ENCODE assay signal across 22 cellular contexts in the genomic region with DNA sequence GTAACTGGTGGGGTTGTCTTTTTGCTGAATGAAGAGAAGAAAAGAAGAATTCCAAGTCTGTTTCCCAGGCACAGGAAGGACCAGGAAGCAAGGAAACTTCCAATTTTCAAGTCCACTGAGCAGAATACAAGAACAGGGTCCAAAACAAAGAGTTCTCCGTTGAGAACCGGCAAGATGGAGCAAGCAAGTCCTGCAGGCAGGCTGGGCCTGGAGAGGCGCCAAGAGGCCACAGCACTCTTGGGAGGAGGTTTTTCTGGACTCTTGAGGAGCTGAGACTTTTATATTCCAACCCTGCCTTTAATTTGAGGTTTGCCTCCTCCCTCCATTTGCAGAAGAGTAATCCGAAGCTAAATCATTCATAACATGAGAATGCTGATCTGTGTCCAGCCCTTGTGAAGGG.
A peak's percentile ranks its signal among the peaks of the same experiment; 100 is the strongest.
DNase-seq lines count a peak whose midpoint lies in the region; ATAC-seq and TF ChIP-seq lines count a peak whose summit lies in the region.
"Had no signal": no experiment of that assay in that cellular context is flagged by ENCODE, and none has a peak within 500 bp of the region (broad histone marks: within the 10 kb centered on the region; RNA-seq: fewer than 3 reads in every experiment).

No MANE protein-coding gene starts in this region.

- no peak overlapping the region for H3K23ac ChIP-seq in mesenchymal stem cell (ENCODE audit: low read length in 2 of 2)

- WGBS in mesenchymal stem cell = 94% methylated on average over 4 of the region's 4 CpGs

- no peak overlapping the region for H2BK15ac ChIP-seq in mesenchymal stem cell (ENCODE audit: low read depth, poor library complexity, severe bottlenecking)

- no peaks in the 10 kb centered on the region for H3K79me1 ChIP-seq in mesenchymal stem cell (replicated peaks; ENCODE audit: low read length, poor library complexity, severe bottlenecking)

- no peak overlapping the region for H2BK5ac ChIP-seq in mesenchymal stem cell (ENCODE audit: low read depth, low read length, poor library complexity, severe bottlenecking)

- no peak overlapping the region for H3K14ac ChIP-seq in mesenchymal stem cell (ENCODE audit: low read length in 2 of 2)

- H3K36me3 Mint-ChIP-seq in nephron progenitor cell (ENCODE audit: low read depth) = no peaks in the 10 kb centered on the region
- H3K36me3 Mint-ChIP-seq: IgD-negative memory B cell had no signal

- H3K9me3 ChIP-seq in mesenchymal stem cell (ENCODE audit: control insufficient read depth, low read length) = peaks cover 4% of the 10 kb centered on the region
- H3K9me3 ChIP-seq in tibial artery = peaks cover 0 to 2% (median 0%) of the 10 kb centered on the region in 3 donors
- H3K9me3 ChIP-seq: BE2C, pancreas, SJSA1 had no signal

- H3K9ac ChIP-seq in mesenchymal stem cell (ENCODE audit: low read length) = peak overlapping the region; percentile 23

- no peak overlapping the region for H3K4me3 Mint-ChIP-seq in nephron progenitor cell
- H3K4me3 Mint-ChIP-seq: activated naive CD8-positive, alpha-beta T cell treated with anti-CD3 and anti-CD28 coated beads, Interleukin-2, amount 10 ng/mL, durations not matched to agents 7 days and 5 days; IgD-negative memory B cell had no signal

- no peak overlapping the region for H3K27ac Mint-ChIP-seq in nephron progenitor cell
- H3K27ac Mint-ChIP-seq: activated naive CD8-positive, alpha-beta T cell treated with anti-CD3 and anti-CD28 coated beads, Interleukin-2, amount 10 ng/mL, durations not matched to agents 7 days and 5 days had no signal

- no peaks in the 10 kb centered on the region for H3K36me3 ChIP-seq in mesenchymal stem cell (ENCODE audit: control insufficient read depth in 1 of 2, insufficient read depth in 2 of 2, low read depth in 1 of 2, low read length in 2 of 2)
- no peaks in the 10 kb centered on the region for H3K36me3 ChIP-seq in tibial artery
- H3K36me3 ChIP-seq: BE2C, pancreas, SJSA1, spleen had no signal

- H3K4me2 ChIP-seq in mesenchymal stem cell (ENCODE audit: low read length, poor library complexity, severe bottlenecking) = no peak overlapping the region

- no peak overlapping the region for H4K91ac ChIP-seq in mesenchymal stem cell (ENCODE audit: low read length)

- no peak overlapping the region for H3K27ac ChIP-seq in mesenchymal stem cell (ENCODE audit: low read length, poor library complexity, severe bottlenecking)
- H3K27ac ChIP-seq in tibial artery = no peak overlapping the region
- H3K27ac ChIP-seq: 22Rv1, foreskin keratinocyte, pancreas, SJSA1, spleen had no signal

- peaks cover 4% of the 10 kb centered on the region for H3K27me3 Mint-ChIP-seq in nephron progenitor cell (ENCODE audit: low read depth, poor library complexity)
- H3K27me3 Mint-ChIP-seq: activated naive CD8-positive, alpha-beta T cell treated with anti-CD3 and anti-CD28 coated beads, Interleukin-2, amount 10 ng/mL, durations not matched to agents 7 days and 5 days had no signal

- H3K4me1 ChIP-seq in mesenchymal stem cell (ENCODE audit: control insufficient read depth, insufficient read depth, low read depth, low read length) (no peaks in the 10 kb centered on the region), tibial artery (peaks cover 0 to 6% (median 0%) of the 10 kb centered on the region in 4 donors)
- H3K4me1 ChIP-seq: BE2C, pancreas, SJSA1, spleen had no signal

- no peaks in the 10 kb centered on the region for H3K4me1 Mint-ChIP-seq in nephron progenitor cell
- H3K4me1 Mint-ChIP-seq: IgD-negative memory B cell had no signal

- no peak overlapping the region for H2BK12ac ChIP-seq in mesenchymal stem cell (ENCODE audit: low read length in 2 of 2)

- H2AK5ac ChIP-seq in mesenchymal stem cell (ENCODE audit: low read length, severe bottlenecking) = no peak overlapping the region

- no peak for TF ChIP-seq CTCF in fibroblast of the aortic adventitia (IDR thresholded peaks at IDR 0.05; ENCODE audit: insufficient read depth, low read length)
- no peak for TF ChIP-seq CTCF in tibial artery (IDR thresholded peaks at IDR 0.05)
- TF ChIP-seq CTCF in nephron progenitor cell (IDR thresholded peaks at IDR 0.05) = no peak

- ATAC-seq in GM18517 (IDR thresholded peaks at IDR 0.05; ENCODE audit: unreplicated experiment) = no peak
- ATAC-seq: foreskin keratinocyte, HCT116, pancreas had no signal

- DNase-seq in DMS 273 (lab: John Stamatoyannopoulos, UW; ENCODE audit: unreplicated experiment) = peak; percentile 9
- DNase-seq in DMS 273 treated with DMSO at 0.1 percent for 48 hours (lab: John Stamatoyannopoulos, UW) = no peak
- DNase-seq in fibroblast of the aortic adventitia (ENCODE audit: low read depth) = peak; percentile 44
- DNase-seq in mesenchymal stem cell = no peak
- peak; percentile 34 to 70 for DNase-seq in tibial artery
- no peak for DNase-seq in inferior parietal cortex (ENCODE audit: extremely low spot score)
- DNase-seq in nephron progenitor cell = no peak
- DNase-seq: activated naive CD8-positive, alpha-beta T cell treated with anti-CD3 and anti-CD28 coated beads, Interleukin-2, amount 10 ng/mL, durations not matched to agents 7 days and 5 days; BE2C; central memory CD4-positive, alpha-beta T cell; effector CD4-positive, alpha-beta T cell; foreskin keratinocyte; MV-4-11; NCI-H2081; NCI-H524; spleen had no signal

- intact Hi-C loops in tibial artery (cut with DNase I; ENCODE audit: low total_unique reads) = no loop called here

- no peak overlapping the region for H4K8ac ChIP-seq in mesenchymal stem cell (ENCODE audit: low read length)

- H2BK120ac ChIP-seq in mesenchymal stem cell (ENCODE audit: low read depth, low read length) = no peak overlapping the region

- peaks cover 4% of the 10 kb centered on the region for H3K9me3 Mint-ChIP-seq in nephron progenitor cell

- H3K4ac ChIP-seq in mesenchymal stem cell (ENCODE audit: low read depth in 1 of 2, low read length in 2 of 2) = no peak overlapping the region

- no peak overlapping the region for H3K18ac ChIP-seq in mesenchymal stem cell (ENCODE audit: low read depth in 1 of 2, low read length in 2 of 2)

- H3K27me3 ChIP-seq in mesenchymal stem cell (ENCODE audit: control insufficient read depth in 1 of 2, insufficient read depth in 1 of 2, low read length in 2 of 2) = no peaks in the 10 kb centered on the region
- H3K27me3 ChIP-seq in tibial artery = no peaks in the 10 kb centered on the region
- H3K27me3 ChIP-seq: BE2C, foreskin keratinocyte, pancreas, SJSA1, spleen had no signal

- H3K4me3 ChIP-seq in fibroblast of the aortic adventitia (ENCODE audit: low read depth, low read length) = no peak overlapping the region
- H3K4me3 ChIP-seq in mesenchymal stem cell (ENCODE audit: insufficient read depth in 1 of 2, low read depth in 1 of 2, low read length in 2 of 2) = no peak overlapping the region
- H3K4me3 ChIP-seq in tibial artery = no peak overlapping the region
- H3K4me3 ChIP-seq: pancreas, SJSA1, spleen had no signal

- H2AFZ ChIP-seq in mesenchymal stem cell (ENCODE audit: low read depth, low read length) = no peak overlapping the region

Comparison
In these comparisons a context has a peak if more than half of its experiments do, and no peak if none do; other contexts are left out.
1. DNase-seq: peak in DMS 273 (single experiment), fibroblast of the aortic adventitia (single experiment) and tibial artery (2 of 2); none in DMS 273 treated with DMSO at 0.1 percent for 48 hours (single experiment), mesenchymal stem cell (single experiment), inferior parietal cortex (single experiment) and nephron progenitor cell (single experiment).